In genomic region chr17:16371742-16372141, GRCh38 we compare ENCODE assay signal across 2 cellular contexts.
A peak's percentile ranks its signal among the peaks of the same experiment; 100 is the strongest.
TF ChIP-seq lines count a peak whose summit lies in the region.

No MANE protein-coding gene starts in this region.

TF ChIP-seq in K562, 482 proteins besides CTCF, POLR2A, EP300 and RAD21 (continues in another document):
- TF ChIP-seq ERF (CRISPR knock-in tag; IDR thresholded peaks at IDR 0.05) (no peak), SNRNP70 (optimal IDR thresholded peaks at IDR 0.05; ENCODE audit: low read depth, low read length) (no peak), HNRNPLL (IDR thresholded peaks at IDR 0.05; ENCODE audit: low read depth, low read length, poor library complexity, severe bottlenecking) (no peak), PML (IDR thresholded peaks at IDR 0.05; ENCODE audit: low read length) (no peak), HEY1 (CRISPR knock-in tag; IDR thresholded peaks at IDR 0.05; ENCODE audit: borderline replicate concordance) (no peak), DIDO1 (tag; IDR thresholded peaks at IDR 0.05; ENCODE audit: low read depth) (no peak), TBP (optimal IDR thresholded peaks at IDR 0.05; ENCODE audit: low read depth, low read length) (no peak), RERE (CRISPR knock-in tag; IDR thresholded peaks at IDR 0.05; ENCODE audit: borderline replicate concordance) (no peak), ELF2 (CRISPR knock-in tag; IDR thresholded peaks at IDR 0.05) (no peak), ATF3 (IDR thresholded peaks at IDR 0.05) (0 out of 2 replicates have a peak, but pooled peaks have one; percentile 28), ATF3 (CRISPR knock-in tag; conservative IDR thresholded peaks at IDR 0.05) (no peak), HMG20B (CRISPR knock-in tag; IDR thresholded peaks at IDR 0.05) (no peak), HDGF (IDR thresholded peaks at IDR 0.05) (no peak), POLR3G (IDR thresholded peaks at IDR 0.05; ENCODE audit: extremely low read depth, insufficient read length, insufficient replicate concordance) (no peak), ZNF347 (CRISPR knock-in tag; IDR thresholded peaks at IDR 0.05; ENCODE audit: low read depth) (no peak), MAFK (IDR thresholded peaks at IDR 0.05; ENCODE audit: low read length) (no peak), LEF1 (IDR thresholded peaks at IDR 0.05) (no peak), PCBP1 (IDR thresholded peaks at IDR 0.05; ENCODE audit: low read depth, low read length, poor library complexity, severe bottlenecking) (no peak), GTF2E2 (tag; IDR thresholded peaks at IDR 0.05) (no peak), ZNF324 (CRISPR knock-in tag; IDR thresholded peaks at IDR 0.05) (no peak), ZNF239 (CRISPR knock-in tag; IDR thresholded peaks at IDR 0.05) (no peak), NFIC (IDR thresholded peaks at IDR 0.05) (0 out of 2 replicates have a peak, but pooled peaks have one; percentile 11), SOX6 (IDR thresholded peaks at IDR 0.05) (no peak), ZNF785 (CRISPR knock-in tag; IDR thresholded peaks at IDR 0.05) (no peak), ZNF584 (CRISPR knock-in tag; IDR thresholded peaks at IDR 0.05; ENCODE audit: low read depth) (no peak), NFIX (CRISPR knock-in tag; IDR thresholded peaks at IDR 0.05; ENCODE audit: low read depth) (no peak), CBFA2T3 (IDR thresholded peaks at IDR 0.05) (peak; percentile 9; the same call in 1 of the 2 replicates), ZNF696 (CRISPR knock-in tag; conservative IDR thresholded peaks at IDR 0.05) (no peak), PATZ1 (CRISPR knock-in tag; IDR thresholded peaks at IDR 0.05; ENCODE audit: borderline replicate concordance) (no peak), JUND (IDR thresholded peaks at IDR 0.05; ENCODE audit: borderline replicate concordance, low read depth, low read length) (0 out of 2 replicates have a peak, but pooled peaks have one; percentile 27), JUND (tag; IDR thresholded peaks at IDR 0.05; ENCODE audit: borderline replicate concordance, low read depth, low read length) (no peak)

TF ChIP-seq in HepG2, 621 proteins besides CTCF, POLR2A, EP300 and RAD21:
- TF ChIP-seq ZNF138 (CRISPR knock-in tag; IDR thresholded peaks at IDR 0.05; ENCODE audit: low read depth) (no peak), CREB1 (IDR thresholded peaks at IDR 0.05) (0 out of 2 replicates have a peak, but pooled peaks have one; percentile 39), CREB1 (CRISPR knock-in tag; IDR thresholded peaks at IDR 0.05) (no peak), ATF7 (IDR thresholded peaks at IDR 0.05) (0 out of 2 replicates have a peak, but pooled peaks have one; percentile 34), ATF7 (CRISPR knock-in tag; IDR thresholded peaks at IDR 0.05) (no peak)
TF ChIP-seq in HepG2: peak in this region for 2.
